Comparison of ENCODE assay signal across 34 cellular contexts in the genomic region with DNA sequence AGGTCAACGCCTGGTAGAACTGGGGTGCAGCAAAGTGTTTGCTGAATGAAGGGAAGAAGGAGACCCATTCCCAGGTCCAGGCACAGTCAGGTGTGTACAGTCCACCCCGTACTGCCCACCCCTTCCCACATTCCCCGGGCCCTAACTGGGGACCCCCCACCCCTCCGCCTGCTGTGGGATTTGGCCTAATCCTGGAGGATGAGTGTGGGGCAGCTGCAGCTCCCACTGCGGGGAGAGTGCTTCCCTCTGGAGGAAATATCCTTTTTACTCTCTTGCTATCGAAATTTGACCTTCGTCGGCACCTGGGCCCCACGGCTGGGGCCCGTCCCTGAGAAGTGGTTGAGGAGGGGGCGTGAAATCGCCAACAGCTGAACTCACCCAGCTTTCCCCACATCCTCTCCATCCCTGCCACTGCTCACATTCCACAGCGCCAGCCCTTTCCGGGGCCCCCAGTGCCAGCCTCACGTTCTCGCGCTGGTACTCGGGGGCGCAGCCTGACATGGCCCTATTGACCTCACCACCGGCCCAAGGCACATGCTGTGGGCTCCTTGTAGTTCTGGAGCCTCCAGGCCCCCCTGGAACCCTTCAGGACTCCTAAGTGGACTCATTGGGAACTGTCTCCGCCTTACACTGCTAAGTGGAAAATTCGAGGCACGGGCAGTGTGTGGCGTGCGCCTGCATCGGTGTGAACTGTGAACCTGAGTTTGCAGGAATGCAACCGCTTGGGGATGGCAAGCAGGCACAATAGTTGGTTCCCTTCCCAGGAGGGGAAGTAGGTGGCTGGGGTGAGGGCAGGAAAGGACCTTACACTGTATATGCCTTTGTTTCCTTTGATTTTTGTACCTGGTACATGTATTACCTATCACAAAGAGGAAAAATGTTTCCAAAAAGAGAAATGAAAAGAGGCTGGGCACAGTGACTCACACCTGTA. TPM values are rescaled to one million over a fixed set of nuclear protein-coding genes. Genes with fewer than 3 reads are reported as not detected.
"Had no signal": no experiment of that assay in that cellular context is flagged by ENCODE, and none has a peak within 500 bp of the region (broad histone marks: within the 10 kb centered on the region; RNA-seq: fewer than 3 reads in every experiment).

No MANE protein-coding gene starts in this region.

- H3K4me1 Mint-ChIP-seq: activated CD4-positive, alpha-beta T cell treated with anti-CD3 and anti-CD28 coated beads, Interleukin-2, amount 10 ng/mL, durations not matched to agents 24 days and 14 days; activated naive CD4-positive, alpha-beta T cell treated with anti-CD3 and anti-CD28 coated beads, Interleukin-2, amount 10 ng/mL, durations not matched to agents 7 days and 5 days; activated naive CD8-positive, alpha-beta T cell treated with anti-CD3 and anti-CD28 coated beads, Interleukin-2, amount 10 ng/mL, durations not matched to agents 7 days and 5 days; immature natural killer cell; naive B cell; stimulated activated memory B cell treated with anti-CD40 and anti-IgM and Interleukin-4, amounts not matched to agents 10 μg/mL and 1 μg/mL and 100 μg/mL, for 72 hours; stimulated activated naive CD8-positive, alpha-beta T cell treated with anti-CD3 and anti-CD28 coated beads, Interleukin-15, amount 100 ng/mL, for 72 hours had no signal

- H3K9me3 ChIP-seq: gastroesophageal sphincter, lower lobe of right lung, uterus had no signal

- H3K9me3 Mint-ChIP-seq: activated CD4-positive, alpha-beta memory T cell treated with anti-CD3 and anti-CD28 coated beads for 36 hours; activated CD4-positive, alpha-beta T cell treated with anti-CD3 and anti-CD28 coated beads, Interleukin-2, amount 10 ng/mL, durations not matched to agents 24 days and 14 days; activated naive CD4-positive, alpha-beta T cell treated with anti-CD3 and anti-CD28 coated beads, Interleukin-2, amount 10 ng/mL, durations not matched to agents 7 days and 5 days; activated naive CD8-positive, alpha-beta T cell treated with anti-CD3 and anti-CD28 coated beads, Interleukin-2, amount 10 ng/mL, durations not matched to agents 7 days and 5 days; effector memory CD8-positive, alpha-beta T cell; immature natural killer cell; naive B cell; neural crest cell; stimulated activated memory B cell treated with anti-CD40 and anti-IgM and Interleukin-4, amounts not matched to agents 10 μg/mL and 1 μg/mL and 100 μg/mL, for 72 hours; stimulated activated naive CD8-positive, alpha-beta T cell treated with anti-CD3 and anti-CD28 coated beads, Interleukin-15, amount 100 ng/mL, for 72 hours; type B pancreatic cell had no signal

- H3K4me3 Mint-ChIP-seq: activated CD4-positive, alpha-beta memory T cell treated with anti-CD3 and anti-CD28 coated beads for 36 hours; activated CD4-positive, alpha-beta T cell treated with anti-CD3 and anti-CD28 coated beads, Interleukin-2, amount 10 ng/mL, durations not matched to agents 24 days and 14 days; activated naive CD4-positive, alpha-beta T cell treated with anti-CD3 and anti-CD28 coated beads, Interleukin-2, amount 10 ng/mL, durations not matched to agents 7 days and 5 days; activated naive CD8-positive, alpha-beta T cell treated with anti-CD3 and anti-CD28 coated beads, Interleukin-2, amount 10 ng/mL, durations not matched to agents 7 days and 5 days; effector memory CD8-positive, alpha-beta T cell; immature natural killer cell; naive B cell; neural crest cell; stimulated activated memory B cell treated with anti-CD40 and anti-IgM and Interleukin-4, amounts not matched to agents 10 μg/mL and 1 μg/mL and 100 μg/mL, for 72 hours; stimulated activated naive CD8-positive, alpha-beta T cell treated with anti-CD3 and anti-CD28 coated beads, Interleukin-15, amount 100 ng/mL, for 72 hours; type B pancreatic cell had no signal

- H3K27ac Mint-ChIP-seq: activated CD4-positive, alpha-beta memory T cell treated with anti-CD3 and anti-CD28 coated beads for 36 hours; activated CD4-positive, alpha-beta T cell treated with anti-CD3 and anti-CD28 coated beads, Interleukin-2, amount 10 ng/mL, durations not matched to agents 24 days and 14 days; activated naive CD4-positive, alpha-beta T cell treated with anti-CD3 and anti-CD28 coated beads, Interleukin-2, amount 10 ng/mL, durations not matched to agents 7 days and 5 days; activated naive CD8-positive, alpha-beta T cell treated with anti-CD3 and anti-CD28 coated beads, Interleukin-2, amount 10 ng/mL, durations not matched to agents 7 days and 5 days; effector memory CD8-positive, alpha-beta T cell; immature natural killer cell; naive B cell; stimulated activated memory B cell treated with anti-CD40 and anti-IgM and Interleukin-4, amounts not matched to agents 10 μg/mL and 1 μg/mL and 100 μg/mL, for 72 hours; stimulated activated naive CD8-positive, alpha-beta T cell treated with anti-CD3 and anti-CD28 coated beads, Interleukin-15, amount 100 ng/mL, for 72 hours; type B pancreatic cell had no signal

- H3K4me3 ChIP-seq: coronary artery, dorsolateral prefrontal cortex, gastroesophageal sphincter, lower lobe of right lung, smooth muscle cell, uterus had no signal

- H3K27ac ChIP-seq: brain microvascular endothelial cell, coronary artery, dorsolateral prefrontal cortex, gastroesophageal sphincter, lower lobe of right lung, uterus, VCaP had no signal

- DNase-seq: activated CD4-positive, alpha-beta memory T cell treated with anti-CD3 and anti-CD28 coated beads for 36 hours; activated CD4-positive, alpha-beta T cell treated with anti-CD3 and anti-CD28 coated beads, Interleukin-2, amount 10 ng/mL, durations not matched to agents 24 days and 14 days; activated CD8-positive, alpha-beta memory T cell treated with anti-CD3 and anti-CD28 coated beads, Interleukin-2, amount 50 U/mL, for 4 hours; activated gamma-delta T cell; activated naive CD4-positive, alpha-beta T cell treated with anti-CD3 and anti-CD28 coated beads, Interleukin-2, amount 10 ng/mL, durations not matched to agents 7 days and 5 days; activated naive CD8-positive, alpha-beta T cell treated with anti-CD3 and anti-CD28 coated beads, Interleukin-2, amount 10 ng/mL, durations not matched to agents 7 days and 5 days; activated T-cell treated with anti-CD3 and anti-CD28 coated beads, Interleukin-2, amount 50 U/mL, for 1 hour; brain microvascular endothelial cell; dorsolateral prefrontal cortex; effector memory CD8-positive, alpha-beta T cell; erythroblast; head of caudate nucleus; hypothalamus; immature natural killer cell; lower lobe of right lung; mesenchymal stem cell; naive B cell; stimulated activated CD4-positive, alpha-beta T cell treated with anti-CD3 and anti-CD28 coated beads, Interleukin-1b, Interleukin-23, amount 100 ng/mL, for 48 hours; stimulated activated CD4-positive, alpha-beta T cell treated with anti-CD3 and anti-CD28 coated beads, Interleukin-4, amount 100 ng/mL, for 4 hours; stimulated activated CD8-positive, alpha-beta memory T cell treated with anti-CD3 and anti-CD28 coated beads, Interleukin-4, amount 100 ng/mL, for 48 hours; stimulated activated naive CD8-positive, alpha-beta T cell treated with anti-CD3 and anti-CD28 coated beads, Interleukin-15, amount 100 ng/mL, for 72 hours; substantia nigra; uterus had no signal

- H3K36me3 ChIP-seq: brain microvascular endothelial cell, gastroesophageal sphincter, lower lobe of right lung, uterus had no signal

- H3K4me1 ChIP-seq: gastroesophageal sphincter, lower lobe of right lung, uterus had no signal

- H3K36me3 Mint-ChIP-seq: activated CD4-positive, alpha-beta memory T cell treated with anti-CD3 and anti-CD28 coated beads for 36 hours; activated naive CD4-positive, alpha-beta T cell treated with anti-CD3 and anti-CD28 coated beads, Interleukin-2, amount 10 ng/mL, durations not matched to agents 7 days and 5 days; activated naive CD8-positive, alpha-beta T cell treated with anti-CD3 and anti-CD28 coated beads, Interleukin-2, amount 10 ng/mL, durations not matched to agents 7 days and 5 days; immature natural killer cell; naive B cell; stimulated activated memory B cell treated with anti-CD40 and anti-IgM and Interleukin-4, amounts not matched to agents 10 μg/mL and 1 μg/mL and 100 μg/mL, for 72 hours; type B pancreatic cell had no signal

- ATAC-seq: activated CD4-positive, CD25-positive, alpha-beta regulatory T cell treated with anti-CD3 and anti-CD28 coated beads, Interleukin-2, amount 50 U/mL, for 24 hours; effector memory CD8-positive, alpha-beta T cell; gastroesophageal sphincter; left lobe of liver; lower lobe of right lung; sciatic nerve; stimulated activated memory B cell treated with anti-CD40 and anti-IgM and Interleukin-4, amounts not matched to agents 10 μg/mL and 1 μg/mL and 100 μg/mL, for 72 hours; stimulated activated naive CD8-positive, alpha-beta T cell treated with anti-CD3 and anti-CD28 coated beads, Interleukin-15, amount 100 ng/mL, for 72 hours had no signal

- H3K4me2 ChIP-seq: smooth muscle cell had no signal

- FAIRE-seq: astrocyte had no signal

- H3K27me3 ChIP-seq: brain microvascular endothelial cell, uterus had no signal

RNA-seq across cellular contexts. Expression of a gene that starts 19.1 kb away (rescaled TPM):
- polyA plus RNA-seq: immature natural killer cell had no signal
